ENCODE assay signal across 11 cellular contexts in the genomic region with DNA sequence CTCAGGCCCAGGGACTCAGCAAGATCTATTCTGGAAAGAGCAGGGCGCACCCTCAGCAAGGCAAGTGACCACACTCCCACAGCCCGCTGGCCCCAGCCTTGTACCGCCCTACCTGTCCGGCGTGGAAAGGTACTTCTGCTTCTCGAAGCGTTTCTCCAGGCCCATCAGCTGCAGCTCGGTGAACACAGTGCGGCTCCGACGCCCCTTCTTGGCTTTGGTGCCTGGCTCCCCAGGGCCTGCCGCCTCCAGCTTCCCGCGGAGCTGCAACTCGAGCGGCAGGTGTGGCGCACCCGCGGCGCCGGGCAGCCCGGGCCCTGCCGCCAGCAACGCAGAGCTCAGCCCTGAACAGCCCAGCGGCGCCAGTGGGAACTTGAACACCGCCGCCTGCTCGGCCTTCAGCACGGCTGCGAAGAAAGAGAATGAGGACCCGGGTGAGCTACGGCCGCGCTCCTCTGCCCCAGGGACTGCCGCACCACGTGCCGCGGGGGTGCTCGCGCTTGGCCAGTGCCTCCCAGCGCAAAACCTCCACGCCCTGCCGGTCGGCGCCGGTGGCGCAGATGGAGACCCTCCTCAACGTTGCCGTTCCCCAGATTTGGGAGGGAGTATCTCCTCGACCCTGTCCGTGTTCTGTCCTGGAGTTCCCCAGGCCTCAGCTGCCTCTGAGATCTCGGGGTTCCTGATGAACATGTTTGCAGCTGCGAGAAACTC. TPM values are rescaled to one million over a fixed set of nuclear protein-coding genes. Genes with fewer than 3 reads are reported as not detected.
DNase-seq lines count a peak whose midpoint lies in the region; ATAC-seq and TF ChIP-seq lines count a peak whose summit lies in the region.
"Had no signal": no experiment of that assay in that cellular context is flagged by ENCODE, and none has a peak within 500 bp of the region (broad histone marks: within the 10 kb centered on the region; RNA-seq: fewer than 3 reads in every experiment).

No MANE protein-coding gene starts in this region.

- CTCF ChIA-PET in activated CD8-positive, alpha-beta memory T cell treated with anti-CD3 and anti-CD28 coated beads, Interleukin-2, amount 10 ng/mL, durations not matched to agents 7 days and 5 days (lab: Charles Lee) = interaction anchor here (1.9 kb wide), 1 partner anchor 10 kb away, joined by 9 read pairs; no protein-coding TSS in a partner anchor
- CTCF ChIA-PET in T-cell (lab: Charles Lee) = interaction anchor here in 1 of 2 donors (1.1 kb wide), 1 partner anchor 9 kb away, joined by 3 read pairs; no protein-coding TSS in a partner anchor

- DNase-seq in activated CD8-positive, alpha-beta memory T cell treated with anti-CD3 and anti-CD28 coated beads, Interleukin-2, amount 10 ng/mL, durations not matched to agents 7 days and 5 days = no peak
- no peak for DNase-seq in activated CD8-positive, alpha-beta memory T cell treated with anti-CD3 and anti-CD28 coated beads, Interleukin-2, amount 50 U/mL, for 48 hours
- DNase-seq in T-cell (no peak), hepatocyte (ENCODE audit: low spot score) (peak; percentile 43), GM19238 (ENCODE audit: insufficient read length, low spot score) (no peak), amniotic stem cell (lab: John Stamatoyannopoulos, UW) (no peak), BE2C (no peak)
- DNase-seq: AML-193, head of caudate nucleus had no signal

- H4K20me1 ChIP-seq in hepatocyte (ENCODE audit: insufficient read depth, poor library complexity, severe bottlenecking) = no peaks in the 10 kb centered on the region

- H3K27me3 Mint-ChIP-seq in activated CD8-positive, alpha-beta memory T cell treated with anti-CD3 and anti-CD28 coated beads, Interleukin-2, amount 10 ng/mL, durations not matched to agents 7 days and 5 days = peaks cover 85% of the 10 kb centered on the region
- H3K27me3 Mint-ChIP-seq in T-cell = peaks cover 59 to 78% of the 10 kb centered on the region in 2 donors

- no peaks in the 10 kb centered on the region for H3K79me2 ChIP-seq in hepatocyte

- no peaks in the 10 kb centered on the region for H3K9me3 Mint-ChIP-seq in activated CD8-positive, alpha-beta memory T cell treated with anti-CD3 and anti-CD28 coated beads, Interleukin-2, amount 10 ng/mL, durations not matched to agents 7 days and 5 days (ENCODE audit: low read depth)
- no peaks in the 10 kb centered on the region for H3K9me3 Mint-ChIP-seq in T-cell

- TF ChIP-seq CTCF in hepatocyte (IDR thresholded peaks at IDR 0.05; ENCODE audit: poor library complexity) = no peak
- TF ChIP-seq CTCF in BE2C (IDR thresholded peaks at IDR 0.05; ENCODE audit: low read depth, low read length) = no peak

- H3K27ac ChIP-seq in hepatocyte = no peak overlapping the region
- H3K27ac ChIP-seq in skeletal muscle tissue (ENCODE audit: low read depth, low read length) = no peak overlapping the region

- peaks cover 3% of the 10 kb centered on the region for H3K36me3 Mint-ChIP-seq in activated CD8-positive, alpha-beta memory T cell treated with anti-CD3 and anti-CD28 coated beads, Interleukin-2, amount 10 ng/mL, durations not matched to agents 7 days and 5 days
- H3K36me3 Mint-ChIP-seq in T-cell = no peaks in the 10 kb centered on the region

- H3K9me3 ChIP-seq in hepatocyte (ENCODE audit: low read depth) (no peaks in the 10 kb centered on the region), skeletal muscle tissue (ENCODE audit: control insufficient read depth in 3 of 3, low read length in 3 of 3) (no peaks in the 10 kb centered on the region), BE2C (no peaks in the 10 kb centered on the region)

- peak overlapping the region; percentile 78 for H3K27ac Mint-ChIP-seq in activated CD8-positive, alpha-beta memory T cell treated with anti-CD3 and anti-CD28 coated beads, Interleukin-2, amount 10 ng/mL, durations not matched to agents 7 days and 5 days
- peak overlapping the region in 1 of 2 donors; percentile 11 for H3K27ac Mint-ChIP-seq in T-cell

- H3K4me3 Mint-ChIP-seq in activated CD8-positive, alpha-beta memory T cell treated with anti-CD3 and anti-CD28 coated beads, Interleukin-2, amount 10 ng/mL, durations not matched to agents 7 days and 5 days = peak overlapping the region; percentile 33
- H3K4me3 Mint-ChIP-seq in T-cell = peak overlapping the region; percentile 59 to 80 (median 70)

- no peak overlapping the region for H3K9ac ChIP-seq in skeletal muscle tissue (ENCODE audit: low read depth in 1 of 3, low read length in 3 of 3)

- ATAC-seq in activated CD8-positive, alpha-beta memory T cell treated with anti-CD3 and anti-CD28 coated beads, Interleukin-2, amount 10 ng/mL, durations not matched to agents 7 days and 5 days = no peak
- ATAC-seq in T-cell (replicated peaks in 1 of 4) = no peak

- peak overlapping the region; percentile 26 for H2AFZ ChIP-seq in hepatocyte

- peaks cover 28% of the 10 kb centered on the region for H3K4me1 ChIP-seq in hepatocyte (ENCODE audit: insufficient read depth)
- peaks cover 28 to 44% (median 38%) of the 10 kb centered on the region in 3 donors for H3K4me1 ChIP-seq in skeletal muscle tissue (ENCODE audit: control insufficient read depth in 3 of 3, insufficient read depth in 3 of 3, low read length in 3 of 3)
- H3K4me1 ChIP-seq in BE2C = no peaks in the 10 kb centered on the region

- POLR2A ChIA-PET in T-cell (lab: Charles Lee) = no interaction called here

- peak overlapping the region; percentile 98 for H3K4me2 ChIP-seq in hepatocyte

- H3K4me1 Mint-ChIP-seq in activated CD8-positive, alpha-beta memory T cell treated with anti-CD3 and anti-CD28 coated beads, Interleukin-2, amount 10 ng/mL, durations not matched to agents 7 days and 5 days = peaks cover 33% of the 10 kb centered on the region
- H3K4me1 Mint-ChIP-seq in T-cell = peaks cover 39 to 51% (median 45%) of the 10 kb centered on the region in 3 donors

- H3K36me3 ChIP-seq in hepatocyte (replicated peaks; ENCODE audit: insufficient read depth, low read depth) (no peaks in the 10 kb centered on the region), skeletal muscle tissue (ENCODE audit: control insufficient read depth in 3 of 3, insufficient read depth in 3 of 3, low read length in 3 of 3) (no peaks in the 10 kb centered on the region), BE2C (no peaks in the 10 kb centered on the region)

- no peaks in the 10 kb centered on the region for H3K9me2 ChIP-seq in hepatocyte (replicated peaks; ENCODE audit: insufficient read depth)

- H3K4me3 ChIP-seq in hepatocyte = no peak overlapping the region
- peak overlapping the region in 2 of 3 donors; percentile 12 to 41 for H3K4me3 ChIP-seq in skeletal muscle tissue (ENCODE audit: low read length in 3 of 3)
- H3K4me3 ChIP-seq in BE2C (ENCODE audit: low read depth, low read length) = no peak overlapping the region

- H3K27me3 ChIP-seq in hepatocyte (peaks cover 94% of the 10 kb centered on the region), skeletal muscle tissue (ENCODE audit: control insufficient read depth in 3 of 3, insufficient read depth in 3 of 3, low read length in 3 of 3) (peaks cover 90 to 92% (median 92%) of the 10 kb centered on the region in 3 donors), BE2C (peaks cover 94% of the 10 kb centered on the region)

- 5% methylated on average over 53 of the region's 54 CpGs for WGBS in hepatocyte (ENCODE audit: low lambda C conversion rate, missing lambda C conversion rate)

RNA-seq across cellular contexts. Expression of a gene that starts 2.2 kb away (rescaled TPM):
- total RNA-seq in activated CD8-positive, alpha-beta memory T cell treated with anti-CD3 and anti-CD28 coated beads, Interleukin-2, amount 10 ng/mL, durations not matched to agents 7 days and 5 days = not detected
- total RNA-seq in T-cell = not detected
- 0.20 and 0.50 TPM in 2 replicates for total RNA-seq in hepatocyte
- 0.47 TPM in 1 of 2 replicates, not detected in the other for polyA plus RNA-seq in hepatocyte
- not detected for total RNA-seq in skeletal muscle tissue
- 0.66 TPM for polyA plus RNA-seq in BE2C (2012; ENCODE audit: insufficient read depth, insufficient read length, low read depth)
- total RNA-seq: myocyte had no signal

Comparison
In these comparisons a context has a peak if more than half of its experiments do, and no peak if none do; other contexts are left out.
1. H3K4me3 ChIP-seq: peak in skeletal muscle tissue (2 of 3); none in hepatocyte (single experiment) and BE2C (single experiment).